1 cellular context compared by ENCODE assay signal in genomic region chr21:33403786-33404571, GRCh38.
TF ChIP-seq lines count a peak whose summit lies in the region.

No MANE protein-coding gene starts in this region.

TF ChIP-seq in HepG2, 621 proteins besides CTCF, POLR2A, EP300 and RAD21 (continued from another document):
- TF ChIP-seq ZFX (CRISPR knock-in tag; IDR thresholded peaks at IDR 0.05; ENCODE audit: low read depth) (peak; percentile 54), ZNF382 (CRISPR knock-in tag; IDR thresholded peaks at IDR 0.05; ENCODE audit: borderline replicate concordance) (no peak), ZNF30 (CRISPR knock-in tag; IDR thresholded peaks at IDR 0.05) (no peak), ZFP82 (CRISPR knock-in tag; IDR thresholded peaks at IDR 0.05; ENCODE audit: borderline replicate concordance) (0 out of 2 replicates have a peak, but pooled peaks have one; percentile 22), NFKB2 (CRISPR knock-in tag; IDR thresholded peaks at IDR 0.05; ENCODE audit: borderline replicate concordance) (peak; percentile 36; the same call in 1 of the 2 replicates), HNRNPLL (IDR thresholded peaks at IDR 0.05; ENCODE audit: low read depth, low read length, poor library complexity, severe bottlenecking) (peak; percentile 29), PRDM4 (CRISPR knock-in tag; IDR thresholded peaks at IDR 0.05; ENCODE audit: borderline replicate concordance) (no peak), NCOR1 (IDR thresholded peaks at IDR 0.05; ENCODE audit: borderline replicate concordance, low read length) (no peak), PAWR (CRISPR knock-in tag; IDR thresholded peaks at IDR 0.05; ENCODE audit: borderline replicate concordance) (no peak), ZNF343 (CRISPR knock-in tag; IDR thresholded peaks at IDR 0.05) (no peak; the same call in 1 of the 2 replicates), ZFP62 (CRISPR knock-in tag; IDR thresholded peaks at IDR 0.05) (no peak), ZNF563 (CRISPR knock-in tag; IDR thresholded peaks at IDR 0.05) (peak; percentile 66), MTERF4 (CRISPR knock-in tag; IDR thresholded peaks at IDR 0.05) (no peak), ZNF547 (CRISPR knock-in tag; IDR thresholded peaks at IDR 0.05) (no peak; the same call in 1 of the 2 replicates)
